28 cellular contexts compared by ENCODE assay signal in the genomic region with DNA sequence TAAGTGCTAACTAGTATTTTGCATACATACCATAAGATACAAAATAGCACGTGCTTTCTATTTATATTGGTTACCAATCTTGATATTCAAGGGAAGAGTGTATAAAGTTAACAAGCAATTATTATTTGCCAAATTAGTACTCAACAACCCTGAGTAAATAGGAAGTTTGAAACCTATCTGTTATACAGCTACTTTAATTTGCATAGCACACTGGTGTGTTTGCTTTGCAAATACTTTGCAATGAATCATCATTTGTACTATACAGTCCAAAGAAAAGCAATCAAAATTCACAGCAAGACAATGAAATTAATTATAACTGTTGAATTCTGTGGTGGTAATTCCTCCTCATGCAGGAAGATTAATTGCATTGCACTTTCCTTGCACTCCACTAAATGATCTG.
A peak's percentile ranks its signal among the peaks of the same experiment; 100 is the strongest.
DNase-seq lines count a peak whose midpoint lies in the region; ATAC-seq and TF ChIP-seq lines count a peak whose summit lies in the region.
"Had no signal": no experiment of that assay in that cellular context is flagged by ENCODE, and none has a peak within 500 bp of the region (broad histone marks: within the 10 kb centered on the region; RNA-seq: fewer than 3 reads in every experiment).

No MANE protein-coding gene starts in this region.

- TF ChIP-seq CTCF in RWPE2 (IDR thresholded peaks at IDR 0.05; ENCODE audit: poor library complexity, severe bottlenecking): no peak

- ATAC-seq in RWPE2 (ENCODE audit: low read depth): peak; percentile 72; the same call in 2 of the 3 replicates
- ATAC-seq in GM18873 (IDR thresholded peaks at IDR 0.05; ENCODE audit: low FRiP score, unreplicated experiment): no peak
- ATAC-seq in Right ventricle myocardium inferior: no peak
- ATAC-seq: activated CD8-positive, alpha-beta T cell treated with anti-CD3 and anti-CD28 coated beads for 36 hours; foreskin keratinocyte; heart left ventricle; lower lobe of right lung; SK-N-SH treated with all-trans-retinoic acid at 6 μM for 48 hours had no signal

- no peaks in the 10 kb centered on the region for H3K9me3 ChIP-seq in RWPE2 (ENCODE audit: severe bottlenecking)
- H3K9me3 ChIP-seq: BE2C, esophagus muscularis mucosa, heart left ventricle, lower lobe of right lung, tibial artery had no signal

- peaks cover 4% of the 10 kb centered on the region for H3K4me1 ChIP-seq in RWPE2 (ENCODE audit: insufficient read depth, poor library complexity, severe bottlenecking)
- H3K4me1 ChIP-seq: BE2C, esophagus muscularis mucosa, foreskin keratinocyte, heart left ventricle, lower lobe of right lung, tibial artery had no signal

- no peak overlapping the region for H3K4me3 ChIP-seq in RWPE2 (ENCODE audit: severe bottlenecking)
- H3K4me3 ChIP-seq: esophagus muscularis mucosa, heart left ventricle, lower lobe of right lung, skin epidermis, tibial artery had no signal

- DNase-seq in NCI-H510A treated with DMSO at 0.1 percent for 48 hours (lab: John Stamatoyannopoulos, UW): peak; percentile 13
- DNase-seq in NCI-H510A (lab: John Stamatoyannopoulos, UW): no peak
- DNase-seq in NCI-H1417 treated with DMSO at 0.1 percent for 48 hours (lab: John Stamatoyannopoulos, UW): peak; percentile 81
- no peak for DNase-seq in RWPE2 (ENCODE audit: low spot score)
- no peak for DNase-seq in activated T-cell treated with anti-CD3 and anti-CD28 coated beads, Interleukin-2, amount 50 U/mL, for 1 hour
- no peak for DNase-seq in Right ventricle myocardium inferior (ENCODE audit: missing footprints)
- DNase-seq: ACHN; activated CD4-positive, CD25-positive, alpha-beta regulatory T cell treated with anti-CD3 and anti-CD28 coated beads, Interleukin-2, amount 50 U/mL, for 72 hours; activated CD8-positive, alpha-beta T cell treated with anti-CD3 and anti-CD28 coated beads for 36 hours; anterior cingulate cortex; BE2C; caudate nucleus; CD8-positive, alpha-beta memory T cell; foreskin keratinocyte; HCEC 1CT; heart left ventricle; kidney glomerular epithelial cell; lower lobe of right lung; NCI-H2029 treated with DMSO at 0.1 percent for 48 hours; NCI-H524 treated with DMSO at 0.1 percent for 48 hours; stimulated activated CD4-positive, alpha-beta T cell treated with anti-CD3 and anti-CD28 coated beads, Interleukin-1b, Interleukin-23, amount 100 ng/mL, for 48 hours; T-helper 2 cell; tibial artery had no signal

- intact Hi-C loops in Right ventricle myocardium inferior (cut with DNase I): no loop called here

- H3K27ac ChIP-seq in RWPE2 (ENCODE audit: poor library complexity, severe bottlenecking): no peak overlapping the region
- H3K27ac ChIP-seq: esophagus muscularis mucosa, foreskin keratinocyte, heart left ventricle, KMS-11, lower lobe of right lung, skin epidermis, tibial artery had no signal

- no peaks in the 10 kb centered on the region for H3K36me3 ChIP-seq in RWPE2 (ENCODE audit: low read depth)
- H3K36me3 ChIP-seq: BE2C, esophagus muscularis mucosa, heart left ventricle, lower lobe of right lung, tibial artery had no signal

- H3K27me3 ChIP-seq in RWPE2 (ENCODE audit: insufficient read depth, poor library complexity, severe bottlenecking): peaks cover 16% of the 10 kb centered on the region
- H3K27me3 ChIP-seq: BE2C, esophagus muscularis mucosa, foreskin keratinocyte, heart left ventricle, tibial artery had no signal

Comparison
In these comparisons a context has a peak if more than half of its experiments do, and no peak if none do; other contexts are left out.
1. DNase-seq: peak in NCI-H510A treated with DMSO at 0.1 percent for 48 hours (single experiment) and NCI-H1417 treated with DMSO at 0.1 percent for 48 hours (single experiment); none in NCI-H510A (single experiment), RWPE2 (single experiment), activated T-cell treated with anti-CD3 and anti-CD28 coated beads, Interleukin-2, amount 50 U/mL, for 1 hour (single experiment) and Right ventricle myocardium inferior (single experiment).